18 cellular contexts compared by ENCODE assay signal in the genomic region with DNA sequence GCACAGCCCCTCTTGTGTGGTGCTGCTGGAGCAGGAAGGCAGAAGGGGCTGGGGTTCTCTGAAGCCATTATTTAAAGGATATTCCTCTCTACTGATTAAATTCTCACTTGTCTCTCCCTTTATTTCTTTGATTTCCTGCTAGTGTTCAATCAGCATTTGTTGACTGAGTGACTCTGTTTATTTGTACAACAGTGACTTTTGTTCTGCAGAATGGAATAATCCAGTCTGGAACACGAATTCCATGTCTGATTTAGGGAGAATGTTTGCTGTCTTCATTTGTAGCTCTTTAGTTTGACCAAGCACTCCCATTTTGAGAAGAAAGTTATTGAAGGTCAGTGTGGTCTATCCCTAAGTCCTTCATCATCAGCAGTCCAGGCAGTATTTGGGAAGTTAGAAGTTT.
A peak's percentile ranks its signal among the peaks of the same experiment; 100 is the strongest.
DNase-seq lines count a peak whose midpoint lies in the region; ATAC-seq and TF ChIP-seq lines count a peak whose summit lies in the region.
"Had no signal": no experiment of that assay in that cellular context is flagged by ENCODE, and none has a peak within 500 bp of the region (broad histone marks: within the 10 kb centered on the region; RNA-seq: fewer than 3 reads in every experiment).

No MANE protein-coding gene starts in this region.

- H3K79me2 ChIP-seq in mammary epithelial cell (ENCODE audit: insufficient read depth, low read length), result peaks cover 4% of the 10 kb centered on the region

- H3K27ac ChIP-seq in breast epithelium, result peak overlapping the region; percentile 7 to 74
- no peak overlapping the region for H3K27ac ChIP-seq in mammary epithelial cell (ENCODE audit: insufficient read depth, low read depth, low read length)
- H3K27ac ChIP-seq in body of pancreas, result peak overlapping the region; percentile 62 to 80 (median 70)
- H3K27ac ChIP-seq in mesenchymal stem cell (ENCODE audit: low read length, poor library complexity, severe bottlenecking), result no peak overlapping the region
- H3K27ac ChIP-seq in left ventricle myocardium inferior (replicated peaks), result no peak overlapping the region

- peak overlapping the region in 1 of 2 experiments; percentile 13 for H3K14ac ChIP-seq in mesenchymal stem cell (ENCODE audit: low read length in 2 of 2)

- CTCF ChIA-PET in mammary epithelial cell (lab: Charles Lee; ENCODE audit: low non-redundant PET), result no interaction called here

- H2BK120ac ChIP-seq in mesenchymal stem cell (ENCODE audit: low read depth, low read length), result no peak overlapping the region

- H3K4me1 ChIP-seq in breast epithelium (peaks cover 9 to 19% of the 10 kb centered on the region in 2 donors), mammary epithelial cell (ENCODE audit: insufficient read depth, low read length) (peaks cover 22% of the 10 kb centered on the region), body of pancreas (peaks cover 71% of the 10 kb centered on the region), mesenchymal stem cell (ENCODE audit: control insufficient read depth, insufficient read depth, low read depth, low read length) (peaks cover 20% of the 10 kb centered on the region), left ventricle myocardium inferior (peaks cover 44% of the 10 kb centered on the region)

- H3K79me1 ChIP-seq in mesenchymal stem cell (replicated peaks; ENCODE audit: low read length, poor library complexity, severe bottlenecking), result peaks cover 18% of the 10 kb centered on the region

- no peak overlapping the region for H2BK15ac ChIP-seq in mesenchymal stem cell (ENCODE audit: low read depth, poor library complexity, severe bottlenecking)

- WGBS in mammary epithelial cell (ENCODE audit: low coverage, missing lambda C conversion rate), result 69% methylated on average over 1 of the region's 1 CpG
- 0 to 21% methylated on average over 1 of the region's 1 CpG for WGBS in body of pancreas, 2 donors
- 64% methylated on average over 1 of the region's 1 CpG for WGBS in mesenchymal stem cell

- no peak overlapping the region for H3K4me3 ChIP-seq in breast epithelium
- H3K4me3 ChIP-seq in mammary epithelial cell (replicated peaks in 1 of 3; ENCODE audit: insufficient read depth in 1 of 3, low read depth in 2 of 3, low read length in 3 of 3), result no peak overlapping the region
- no peak overlapping the region for H3K4me3 ChIP-seq in body of pancreas
- H3K4me3 ChIP-seq in mesenchymal stem cell (ENCODE audit: insufficient read depth in 1 of 2, low read depth in 1 of 2, low read length in 2 of 2), result no peak overlapping the region
- H3K4me3 ChIP-seq in left ventricle myocardium inferior, result no peak overlapping the region

- H3K9ac ChIP-seq in mammary epithelial cell (ENCODE audit: insufficient read depth, low read length), result no peak overlapping the region
- no peak overlapping the region for H3K9ac ChIP-seq in mesenchymal stem cell (ENCODE audit: low read length)

- TF ChIP-seq POLR2A in breast epithelium (IDR thresholded peaks at IDR 0.05) (no peak), body of pancreas (IDR thresholded peaks at IDR 0.05) (no peak)

- DNase-seq in breast epithelium (ENCODE audit: low spot score in 2 of 2) (no peak), mammary epithelial cell (no peak), body of pancreas (no peak), mesenchymal stem cell (no peak), left cardiac atrium (no peak), left ventricle myocardium inferior (no peak)
- DNase-seq: ACHN; CD4-positive, CD25-positive, alpha-beta regulatory T cell; DND-41; GDM1; HCEC 1CT; Karpas-422; MM.1S; NCI-H1105; NCI-H1694 treated with DMSO at 0.1 percent for 48 hours; NCI-H2171; NCI-H510A had no signal

- H3K36me3 ChIP-seq in breast epithelium (no peaks in the 10 kb centered on the region), mammary epithelial cell (ENCODE audit: insufficient read depth, low read length) (no peaks in the 10 kb centered on the region), body of pancreas (replicated peaks in 1 of 2; ENCODE audit: insufficient read depth in 1 of 2, low read depth in 2 of 2) (no peaks in the 10 kb centered on the region), mesenchymal stem cell (ENCODE audit: control insufficient read depth in 1 of 2, insufficient read depth in 2 of 2, low read depth in 1 of 2, low read length in 2 of 2) (peaks cover 0 to 12% of the 10 kb centered on the region in 2 experiments), left ventricle myocardium inferior (no peaks in the 10 kb centered on the region)

- TF ChIP-seq CTCF in breast epithelium (IDR thresholded peaks at IDR 0.05) (no peak), mammary epithelial cell (conservative IDR thresholded peaks at IDR 0.05 in 1 of 2, IDR thresholded peaks at IDR 0.05 in 1 of 2; ENCODE audit: extremely low read depth in 1 of 2, insufficient read depth in 1 of 2, low read depth in 1 of 2, low read length in 2 of 2) (no peak), body of pancreas (IDR thresholded peaks at IDR 0.05) (no peak), nephron (IDR thresholded peaks at IDR 0.05; ENCODE audit: unreplicated experiment in 3 of 3) (no peak), left ventricle myocardium inferior (IDR thresholded peaks at IDR 0.05; ENCODE audit: borderline replicate concordance) (no peak)

- no peak overlapping the region for H2BK12ac ChIP-seq in mesenchymal stem cell (ENCODE audit: low read length in 2 of 2)

- dilution Hi-C loops in mammary epithelial cell (cut with HindIII; ENCODE audit: low sequenced_read_pairs), result no loop called here

- H3K18ac ChIP-seq in mesenchymal stem cell (ENCODE audit: low read depth in 1 of 2, low read length in 2 of 2), result no peak overlapping the region

- H3K9me3 ChIP-seq in breast epithelium, result no peaks in the 10 kb centered on the region
- no peaks in the 10 kb centered on the region for H3K9me3 ChIP-seq in mammary epithelial cell (replicated peaks; ENCODE audit: insufficient read depth, low read length)
- no peaks in the 10 kb centered on the region for H3K9me3 ChIP-seq in body of pancreas
- H3K9me3 ChIP-seq in mesenchymal stem cell (ENCODE audit: control insufficient read depth, low read length), result no peaks in the 10 kb centered on the region
- H3K9me3 ChIP-seq in left ventricle myocardium inferior (replicated peaks), result no peaks in the 10 kb centered on the region

- no TSS peak for BruUV-seq in mammary epithelial cell (replicated peaks; lab: Mats Ljungman, UMichigan)

- no peak overlapping the region for H4K8ac ChIP-seq in mesenchymal stem cell (ENCODE audit: low read length)

- H4K91ac ChIP-seq in mesenchymal stem cell (ENCODE audit: low read length), result no peak overlapping the region

- peak; percentile 49 for ATAC-seq in body of pancreas
- no peak for ATAC-seq in left cardiac atrium

- H2BK5ac ChIP-seq in mesenchymal stem cell (ENCODE audit: low read depth, low read length, poor library complexity, severe bottlenecking), result no peak overlapping the region

- peaks cover 16% of the 10 kb centered on the region for H3K36me3 Mint-ChIP-seq in nephron (ENCODE audit: low read depth)
- H3K36me3 Mint-ChIP-seq: CD4-positive, CD25-positive, alpha-beta regulatory T cell had no signal

- no peak overlapping the region for H2AK5ac ChIP-seq in mesenchymal stem cell (ENCODE audit: low read length, severe bottlenecking)

- no peak overlapping the region for H3K4me3 Mint-ChIP-seq in nephron
- H3K4me3 Mint-ChIP-seq: CD4-positive, CD25-positive, alpha-beta regulatory T cell had no signal

- H3K27ac Mint-ChIP-seq in nephron, result peak overlapping the region; percentile 35 to 54 (median 41)
- H3K27ac Mint-ChIP-seq: CD4-positive, CD25-positive, alpha-beta regulatory T cell had no signal

- no peaks in the 10 kb centered on the region for H3K27me3 Mint-ChIP-seq in nephron (ENCODE audit: low read depth)

- no peaks in the 10 kb centered on the region for H3K27me3 ChIP-seq in breast epithelium
- no peaks in the 10 kb centered on the region for H3K27me3 ChIP-seq in mammary epithelial cell (ENCODE audit: insufficient read depth, low read length)
- no peaks in the 10 kb centered on the region for H3K27me3 ChIP-seq in body of pancreas
- H3K27me3 ChIP-seq in mesenchymal stem cell (ENCODE audit: control insufficient read depth in 1 of 2, insufficient read depth in 1 of 2, low read length in 2 of 2), result no peaks in the 10 kb centered on the region
- H3K27me3 ChIP-seq in left ventricle myocardium inferior (ENCODE audit: low read depth), result no peaks in the 10 kb centered on the region

- peaks cover 83% of the 10 kb centered on the region for H3K4me1 Mint-ChIP-seq in nephron

- intact Hi-C loops in breast epithelium (cut with DNase I; ENCODE audit: low total_unique reads) (no loop called here), mammary epithelial cell (cut with micrococcal nuclease) (no loop called here), body of pancreas (cut with DNase I) (no loop called here), left cardiac atrium (cut with DNase I) (no loop called here), left ventricle myocardium inferior (cut with micrococcal nuclease) (no loop called here)

- in situ Hi-C loops in mammary epithelial cell (cut with MboI; ENCODE audit: low sequenced_read_pairs in 2 of 2), result no loop called here

- H3K4ac ChIP-seq in mesenchymal stem cell (ENCODE audit: low read depth in 1 of 2, low read length in 2 of 2), result no peak overlapping the region

- no peaks in the 10 kb centered on the region for H4K20me1 ChIP-seq in mammary epithelial cell (ENCODE audit: insufficient read depth, low read length)

- H2AFZ ChIP-seq in mammary epithelial cell (ENCODE audit: low read depth, low read length) (no peak overlapping the region), mesenchymal stem cell (ENCODE audit: low read depth, low read length) (no peak overlapping the region)

- H3K9me3 Mint-ChIP-seq in nephron, result no peaks in the 10 kb centered on the region

- no peak overlapping the region for H3K23ac ChIP-seq in mesenchymal stem cell (ENCODE audit: low read length in 2 of 2)

- H3K4me2 ChIP-seq in mammary epithelial cell (ENCODE audit: insufficient read depth, low read depth, low read length) (no peak overlapping the region), mesenchymal stem cell (ENCODE audit: low read length, poor library complexity, severe bottlenecking) (no peak overlapping the region)

Comparison
In these comparisons a context has a peak if more than half of its experiments do, and no peak if none do; other contexts are left out.
1. H3K27ac ChIP-seq: peak in breast epithelium (2 of 2) and body of pancreas (4 of 4); none in mammary epithelial cell (single experiment), mesenchymal stem cell (single experiment) and left ventricle myocardium inferior (single experiment).